ENCODE assay signal across 2 cellular contexts in genomic region chr2:234710587-234710986, GRCh38.
TF ChIP-seq lines count a peak whose summit lies in the region.

No MANE protein-coding gene starts in this region.

TF ChIP-seq in IMR-90, 13 proteins besides CTCF, POLR2A, EP300 and RAD21:
- no peak for TF ChIP-seq USF2 (IDR thresholded peaks at IDR 0.05; ENCODE audit: low read depth, low read length)
- no peak for TF ChIP-seq ELK1 (IDR thresholded peaks at IDR 0.05; ENCODE audit: borderline replicate concordance, low read depth, low read length)
- TF ChIP-seq MAZ (IDR thresholded peaks at IDR 0.05; ENCODE audit: borderline replicate concordance, low read depth, low read length), result no peak
- no peak for TF ChIP-seq CEBPB (IDR thresholded peaks at IDR 0.05; ENCODE audit: low read depth, low read length)
- TF ChIP-seq BHLHE40 (IDR thresholded peaks at IDR 0.05; ENCODE audit: low read depth, low read length), result no peak
TF ChIP-seq in IMR-90: peak in this region for 0.

TF ChIP-seq in HepG2, 621 proteins besides CTCF, POLR2A, EP300 and RAD21 (continues in another document):
- TF ChIP-seq ZFP91 (CRISPR knock-in tag; IDR thresholded peaks at IDR 0.05; ENCODE audit: borderline replicate concordance), result no peak
- no peak for TF ChIP-seq ZNF234 (CRISPR knock-in tag; conservative IDR thresholded peaks at IDR 0.05)
- TF ChIP-seq GPBP1L1 (CRISPR knock-in tag; IDR thresholded peaks at IDR 0.05), result no peak
- no peak for TF ChIP-seq ZNF629 (CRISPR knock-in tag; conservative IDR thresholded peaks at IDR 0.05)
- TF ChIP-seq E2F1 (CRISPR knock-in tag; IDR thresholded peaks at IDR 0.05), result no peak
- no peak for TF ChIP-seq SMYD3 (CRISPR knock-in tag; IDR thresholded peaks at IDR 0.05)
- peak; percentile 60; the same call in 1 of the 2 replicates for TF ChIP-seq SOX5 (CRISPR knock-in tag; IDR thresholded peaks at IDR 0.05; ENCODE audit: borderline replicate concordance)
- TF ChIP-seq PHF21A (CRISPR knock-in tag; IDR thresholded peaks at IDR 0.05), result no peak
- TF ChIP-seq ZNF331 (CRISPR knock-in tag; IDR thresholded peaks at IDR 0.05), result 0 out of 2 replicates have a peak, but pooled peaks have one; percentile 21
- peak; percentile 19; the same call in 1 of the 2 replicates for TF ChIP-seq ZNF512B (CRISPR knock-in tag; IDR thresholded peaks at IDR 0.05; ENCODE audit: borderline replicate concordance)
- TF ChIP-seq POGK (CRISPR knock-in tag; conservative IDR thresholded peaks at IDR 0.05), result no peak
- TF ChIP-seq NR0B2 (CRISPR knock-in tag; IDR thresholded peaks at IDR 0.05), result no peak
- TF ChIP-seq POLR2AphosphoS2 (IDR thresholded peaks at IDR 0.05; ENCODE audit: low read depth, low read length), result no peak
- no peak for TF ChIP-seq ZBTB43 (CRISPR knock-in tag; conservative IDR thresholded peaks at IDR 0.05)
- peak; percentile 34; the same call in 1 of the 2 replicates for TF ChIP-seq AHDC1 (CRISPR knock-in tag; IDR thresholded peaks at IDR 0.05; ENCODE audit: borderline replicate concordance)
- no peak for TF ChIP-seq ZNF580 (CRISPR knock-in tag; IDR thresholded peaks at IDR 0.05; ENCODE audit: borderline replicate concordance, low read depth)
- TF ChIP-seq CENPX (CRISPR knock-in tag; IDR thresholded peaks at IDR 0.05), result no peak
- TF ChIP-seq ZNF326 (CRISPR knock-in tag; IDR thresholded peaks at IDR 0.05; ENCODE audit: borderline replicate concordance), result no peak
- 0 out of 2 replicates have a peak, but pooled peaks have one; percentile 27 for TF ChIP-seq ZNF317 (CRISPR knock-in tag; IDR thresholded peaks at IDR 0.05)
- no peak for TF ChIP-seq ATF4 (CRISPR knock-in tag; IDR thresholded peaks at IDR 0.05)
- TF ChIP-seq FUBP1 (CRISPR knock-in tag; IDR thresholded peaks at IDR 0.05; ENCODE audit: borderline replicate concordance), result no peak
- no peak for TF ChIP-seq ZNF431 (CRISPR knock-in tag; IDR thresholded peaks at IDR 0.05; ENCODE audit: borderline replicate concordance, low read depth)
- TF ChIP-seq ATF7 (IDR thresholded peaks at IDR 0.05), result no peak
- no peak for TF ChIP-seq ATF7 (CRISPR knock-in tag; IDR thresholded peaks at IDR 0.05)
- TF ChIP-seq ZNF256 (CRISPR knock-in tag; conservative IDR thresholded peaks at IDR 0.05), result no peak
- no peak for TF ChIP-seq ZFY (CRISPR knock-in tag; IDR thresholded peaks at IDR 0.05)
- peak; percentile 11; the same call in 1 of the 2 replicates for TF ChIP-seq SALL1 (CRISPR knock-in tag; IDR thresholded peaks at IDR 0.05)
- TF ChIP-seq RORA (CRISPR knock-in tag; IDR thresholded peaks at IDR 0.05), result no peak
- TF ChIP-seq KMT2B (CRISPR knock-in tag; IDR thresholded peaks at IDR 0.05), result no peak
- no peak for TF ChIP-seq SIX4 (CRISPR knock-in tag; IDR thresholded peaks at IDR 0.05)
- no peak for TF ChIP-seq ZNF44 (CRISPR knock-in tag; IDR thresholded peaks at IDR 0.05)
- no peak for TF ChIP-seq ZNF781 (CRISPR knock-in tag; IDR thresholded peaks at IDR 0.05; ENCODE audit: borderline replicate concordance, not compliant biosample characterization)
- no peak for TF ChIP-seq SNAPC5 (CRISPR knock-in tag; IDR thresholded peaks at IDR 0.05; ENCODE audit: borderline replicate concordance)
- no peak for TF ChIP-seq ARNT (IDR thresholded peaks at IDR 0.05)
- TF ChIP-seq CEBPB (IDR thresholded peaks at IDR 0.05; ENCODE audit: borderline replicate concordance, low read depth, low read length), result no peak
